Comparison of ENCODE assay signal across 8 cellular contexts in the genomic region with DNA sequence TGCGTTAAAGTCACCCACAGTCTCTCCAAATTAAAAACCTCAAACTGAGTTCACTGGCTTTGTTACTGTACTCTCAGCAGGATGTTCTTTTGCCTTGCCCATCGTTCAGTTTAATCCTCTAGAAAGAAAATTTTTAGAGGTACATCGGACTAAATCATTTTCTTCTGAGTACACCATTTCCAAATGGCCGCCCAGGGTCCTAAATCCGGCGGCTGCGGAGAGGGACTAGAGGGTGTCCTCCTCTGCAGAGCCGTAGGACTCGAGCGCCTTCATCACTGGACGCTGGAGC. TPM values are rescaled to one million over a fixed set of nuclear protein-coding genes. Genes with fewer than 3 reads are reported as not detected.
DNase-seq lines count a peak whose midpoint lies in the region; ATAC-seq and TF ChIP-seq lines count a peak whose summit lies in the region.

No MANE protein-coding gene starts in this region.

- WGBS in smooth muscle cell (ENCODE audit: low lambda C conversion rate) = 2% methylated on average over 11 of the region's 11 CpGs

- H3K9ac ChIP-seq in smooth muscle cell (ENCODE audit: low read depth) = no peak overlapping the region

- no peaks in the 10 kb centered on the region for H3K27me3 ChIP-seq in right atrium auricular region
- peaks cover 30% of the 10 kb centered on the region for H3K27me3 ChIP-seq in smooth muscle cell (ENCODE audit: low read depth)

- H3K4me3 ChIP-seq in right atrium auricular region = peak overlapping the region; percentile 76 to 79
- peak overlapping the region; percentile 71 for H3K4me3 ChIP-seq in smooth muscle cell

- no peaks in the 10 kb centered on the region for H3K9me3 Mint-ChIP-seq in activated naive CD4-positive, alpha-beta T cell treated with anti-CD3 and anti-CD28 coated beads, Interleukin-2, amount 10 ng/mL, durations not matched to agents 7 days and 5 days

- H2AFZ ChIP-seq in smooth muscle cell (ENCODE audit: low read depth) = peak overlapping the region; percentile 97

- CTCF ChIA-PET in activated naive CD4-positive, alpha-beta T cell treated with anti-CD3 and anti-CD28 coated beads, Interleukin-2, amount 10 ng/mL, durations not matched to agents 7 days and 5 days (lab: Charles Lee) = no interaction called here

- no peak overlapping the region for H3K4me3 Mint-ChIP-seq in activated naive CD4-positive, alpha-beta T cell treated with anti-CD3 and anti-CD28 coated beads, Interleukin-2, amount 10 ng/mL, durations not matched to agents 7 days and 5 days

- no peak overlapping the region for H3K27ac Mint-ChIP-seq in activated naive CD4-positive, alpha-beta T cell treated with anti-CD3 and anti-CD28 coated beads, Interleukin-2, amount 10 ng/mL, durations not matched to agents 7 days and 5 days

- no peaks in the 10 kb centered on the region for H3K36me3 Mint-ChIP-seq in activated naive CD4-positive, alpha-beta T cell treated with anti-CD3 and anti-CD28 coated beads, Interleukin-2, amount 10 ng/mL, durations not matched to agents 7 days and 5 days

- H3F3A ChIP-seq in smooth muscle cell (ENCODE audit: low read depth) = no peaks in the 10 kb centered on the region

- ATAC-seq in GM19467 (IDR thresholded peaks at IDR 0.05; ENCODE audit: unreplicated experiment) (no peak), HG02759 (IDR thresholded peaks at IDR 0.05; ENCODE audit: unreplicated experiment) (no peak)

- peak; percentile 69 to 79 for DNase-seq in NCI-H2081 (lab: John Stamatoyannopoulos, UW)
- no peak for DNase-seq in NCI-H2081 treated with DMSO at 0.1 percent for 48 hours (lab: John Stamatoyannopoulos, UW)
- peak; percentile 38 for DNase-seq in SHP77 treated with DMSO at 0.1 percent for 48 hours (lab: John Stamatoyannopoulos, UW)
- no peak for DNase-seq in right atrium auricular region (ENCODE audit: low spot score)
- DNase-seq in smooth muscle cell (lab: John Stamatoyannopoulos, UW; ENCODE audit: unreplicated experiment) = no peak
- no peak for DNase-seq in activated naive CD4-positive, alpha-beta T cell treated with anti-CD3 and anti-CD28 coated beads, Interleukin-2, amount 10 ng/mL, durations not matched to agents 7 days and 5 days

- peak overlapping the region; percentile 91 for H3K4me2 ChIP-seq in smooth muscle cell

- H3K9me3 ChIP-seq in right atrium auricular region = no peaks in the 10 kb centered on the region
- H3K9me3 ChIP-seq in smooth muscle cell (replicated peaks; ENCODE audit: low read depth) = no peaks in the 10 kb centered on the region

- H3K27ac ChIP-seq in right atrium auricular region = peak overlapping the region; percentile 87 to 92
- no peak overlapping the region for H3K27ac ChIP-seq in smooth muscle cell (ENCODE audit: low read depth)

- peaks cover 0 to 7% of the 10 kb centered on the region in 2 donors for H3K4me1 ChIP-seq in right atrium auricular region
- peaks cover 7% of the 10 kb centered on the region for H3K4me1 ChIP-seq in smooth muscle cell (ENCODE audit: low read depth)

- no peak for TF ChIP-seq CTCF in right atrium auricular region (IDR thresholded peaks at IDR 0.05)
- no peak for TF ChIP-seq CTCF in smooth muscle cell (IDR thresholded peaks at IDR 0.05; ENCODE audit: borderline replicate concordance, insufficient read depth, poor library complexity, severe bottlenecking)

- peaks cover 29% of the 10 kb centered on the region for H3K27me3 Mint-ChIP-seq in activated naive CD4-positive, alpha-beta T cell treated with anti-CD3 and anti-CD28 coated beads, Interleukin-2, amount 10 ng/mL, durations not matched to agents 7 days and 5 days

- H3K36me3 ChIP-seq in right atrium auricular region (no peaks in the 10 kb centered on the region), smooth muscle cell (ENCODE audit: low read depth) (no peaks in the 10 kb centered on the region)

- no peaks in the 10 kb centered on the region for H3K79me2 ChIP-seq in smooth muscle cell (ENCODE audit: low read depth)

- H3K4me1 Mint-ChIP-seq in activated naive CD4-positive, alpha-beta T cell treated with anti-CD3 and anti-CD28 coated beads, Interleukin-2, amount 10 ng/mL, durations not matched to agents 7 days and 5 days = peaks cover 6% of the 10 kb centered on the region

- no peaks in the 10 kb centered on the region for H4K20me1 ChIP-seq in smooth muscle cell (ENCODE audit: low read depth)

RNA-seq across cellular contexts. Expression of a gene that starts 1.4 kb away (rescaled TPM):
- total RNA-seq in right atrium auricular region = 10 to 100 TPM; 16.2 to 23.3 TPM
- 3.2 and 3.8 TPM in 2 replicates for total RNA-seq in smooth muscle cell
- polyA plus RNA-seq in smooth muscle cell = 2.0 and 2.2 TPM in 2 replicates

Comparison
In these comparisons a context has a peak if more than half of its experiments do, and no peak if none do; other contexts are left out.
1. DNase-seq: peak in NCI-H2081 (2 of 2) and SHP77 treated with DMSO at 0.1 percent for 48 hours (single experiment); none in NCI-H2081 treated with DMSO at 0.1 percent for 48 hours (single experiment), right atrium auricular region (single experiment), smooth muscle cell (single experiment) and activated naive CD4-positive, alpha-beta T cell treated with anti-CD3 and anti-CD28 coated beads, Interleukin-2, amount 10 ng/mL, durations not matched to agents 7 days and 5 days (single experiment).